Comparison of ENCODE assay signal across 7 cellular contexts in the genomic region with DNA sequence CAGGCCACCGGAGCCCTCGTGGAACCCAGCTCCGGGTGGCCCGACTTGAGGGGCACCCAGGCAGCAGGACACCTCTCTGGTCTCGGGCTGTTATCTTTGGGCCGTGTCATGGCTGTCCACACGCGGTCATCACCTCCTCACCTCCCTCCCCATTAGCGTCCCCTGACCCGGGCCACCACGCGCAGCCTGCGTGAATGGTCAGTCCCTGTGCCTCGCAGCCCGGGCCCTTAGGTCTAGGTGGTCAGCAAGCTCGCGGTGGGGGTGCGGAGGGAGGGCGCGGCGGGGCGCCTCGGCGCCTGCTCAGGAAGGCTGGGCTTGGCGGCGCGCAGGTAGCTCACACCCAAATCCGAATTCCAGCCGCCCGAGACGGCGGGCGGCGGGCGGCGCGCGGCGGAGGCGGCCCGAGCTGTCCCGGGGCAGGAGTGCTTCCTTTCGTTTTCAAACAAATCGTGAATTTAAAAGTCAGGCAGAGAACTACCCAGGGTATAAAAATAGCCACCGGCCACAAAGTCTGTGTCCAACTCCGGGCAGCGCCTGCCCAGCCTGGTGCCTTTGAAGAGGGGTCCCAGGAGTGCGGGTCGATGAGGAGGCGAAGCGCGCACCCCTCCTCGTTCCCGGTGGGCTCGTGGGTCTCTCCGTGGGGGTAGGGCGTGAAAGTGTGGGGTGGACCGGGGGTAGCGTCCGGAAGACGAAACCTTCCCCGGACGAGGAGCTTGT. TPM values are rescaled to one million over a fixed set of nuclear protein-coding genes. Genes with fewer than 3 reads are reported as not detected.
DNase-seq lines count a peak whose midpoint lies in the region; ATAC-seq, FAIRE-seq and TF ChIP-seq lines count a peak whose summit lies in the region.

No MANE protein-coding gene starts in this region.

- H3K27ac Mint-ChIP-seq in H9 (no peak overlapping the region), endodermal cell (peak overlapping the region; percentile 78)
- H3K27ac Mint-ChIP-seq in T-helper 2 cell treated with Interferon-gamma antibody and Interleukin-4, amounts not matched to agents 5 μg/mL and 100 μg/mL, for 36 hours = no peak overlapping the region

- H4K91ac ChIP-seq in H9 (ENCODE audit: insufficient read length, low read depth, low read length) = no peak overlapping the region

- no peak overlapping the region for H4K8ac ChIP-seq in H9 (replicated peaks; ENCODE audit: insufficient read length, low read depth, low read length)

- H3K27ac ChIP-seq in H9 (ENCODE audit: insufficient read length, low read depth, low read length) (no peak overlapping the region), endodermal cell (ENCODE audit: low read depth, low read length) (peak overlapping the region; percentile 94)

- H3K9me3 ChIP-seq in H9 (ENCODE audit: control insufficient read depth, low read depth, low read length) (no peaks in the 10 kb centered on the region), endodermal cell (ENCODE audit: control insufficient read depth, low read length) (no peaks in the 10 kb centered on the region), mononuclear cell (ENCODE audit: low read depth, low read length) (no peaks in the 10 kb centered on the region)

- no peak overlapping the region for H3K56ac ChIP-seq in H9 (ENCODE audit: insufficient read length, low read depth, low read length)

- H3K4me3 ChIP-seq in endodermal cell (ENCODE audit: low read length) (peak overlapping the region; percentile 82), mononuclear cell (ENCODE audit: low read length) (peak overlapping the region; percentile 55)

- H3K14ac ChIP-seq in H9 (ENCODE audit: insufficient read depth, low read length) = peak overlapping the region; percentile 93

- no peak for FAIRE-seq in urothelium cell line (lab: Jason Lieb, UNC)

- H3K18ac ChIP-seq in H9 (ENCODE audit: insufficient read length, low read depth, low read length) = peak overlapping the region; percentile 92

- no peak overlapping the region; the same call in 1 of the 2 replicates for H3K4ac ChIP-seq in H9 (ENCODE audit: low read depth, low read length)

- no peak overlapping the region for H2AK5ac ChIP-seq in H9 (ENCODE audit: insufficient read length, low read length)

- peak overlapping the region; percentile 83 for H2BK120ac ChIP-seq in H9 (ENCODE audit: low read depth, low read length, poor library complexity, severe bottlenecking)

- no peaks in the 10 kb centered on the region for H4K20me1 ChIP-seq in H9 (ENCODE audit: control insufficient read depth, insufficient read depth, insufficient read length)

- H3K9me3 Mint-ChIP-seq in H9 (no peaks in the 10 kb centered on the region), endodermal cell (no peaks in the 10 kb centered on the region)
- no peaks in the 10 kb centered on the region for H3K9me3 Mint-ChIP-seq in T-helper 2 cell treated with Interferon-gamma antibody and Interleukin-4, amounts not matched to agents 5 μg/mL and 100 μg/mL, for 36 hours

- no peak overlapping the region for H2BK12ac ChIP-seq in H9 (ENCODE audit: insufficient read length, low read depth, low read length)

- no peak overlapping the region for H2BK5ac ChIP-seq in H9 (ENCODE audit: insufficient read length, low read length)

- no peaks in the 10 kb centered on the region for H3K79me1 ChIP-seq in H9 (ENCODE audit: insufficient read depth, low read depth, low read length, poor library complexity, severe bottlenecking)

- H3K36me3 Mint-ChIP-seq in H9 (ENCODE audit: insufficient read depth in 1 of 3, low read depth in 3 of 3) (no peaks in the 10 kb centered on the region), endodermal cell (ENCODE audit: low read depth) (no peaks in the 10 kb centered on the region)
- H3K36me3 Mint-ChIP-seq in T-helper 2 cell treated with Interferon-gamma antibody and Interleukin-4, amounts not matched to agents 5 μg/mL and 100 μg/mL, for 36 hours (ENCODE audit: low read depth) = no peaks in the 10 kb centered on the region

- H3K4me1 Mint-ChIP-seq in H9 (peaks cover 43 to 68% of the 10 kb centered on the region in 2 experiments), endodermal cell (peaks cover 37% of the 10 kb centered on the region)
- H3K4me1 Mint-ChIP-seq in T-helper 2 cell treated with Interferon-gamma antibody and Interleukin-4, amounts not matched to agents 5 μg/mL and 100 μg/mL, for 36 hours (ENCODE audit: low read depth) = peaks cover 2% of the 10 kb centered on the region

- TF ChIP-seq CTCF in H9 (conservative IDR thresholded peaks at IDR 0.05) (no peak), endodermal cell (conservative IDR thresholded peaks at IDR 0.05) (no peak)

- H3K36me3 ChIP-seq in endodermal cell (ENCODE audit: control insufficient read depth, insufficient read depth, low read length) = no peaks in the 10 kb centered on the region

- ATAC-seq in GM18870 (IDR thresholded peaks at IDR 0.05; ENCODE audit: unreplicated experiment) = no peak

- H3K23ac ChIP-seq in H9 (ENCODE audit: insufficient read length, low read depth, low read length) = no peak overlapping the region

- no peak for DNase-seq in H9
- no peak for DNase-seq in T-helper 2 cell treated with Interferon-gamma antibody and Interleukin-4, amounts not matched to agents 5 μg/mL and 100 μg/mL, for 36 hours (ENCODE audit: low spot score)
- DNase-seq in endodermal cell = peak; percentile 84
- peak; percentile 51 for DNase-seq in urothelium cell line (ENCODE audit: low spot score)
- no peak for DNase-seq in SKM-1 (lab: John Stamatoyannopoulos, UW; ENCODE audit: unreplicated experiment)

- H3K27me3 Mint-ChIP-seq in H9 (ENCODE audit: low read depth) (peaks cover 7% of the 10 kb centered on the region), endodermal cell (ENCODE audit: insufficient read depth) (no peaks in the 10 kb centered on the region)
- H3K27me3 Mint-ChIP-seq in T-helper 2 cell treated with Interferon-gamma antibody and Interleukin-4, amounts not matched to agents 5 μg/mL and 100 μg/mL, for 36 hours (ENCODE audit: low read depth) = peaks cover 34% of the 10 kb centered on the region

- H3K79me2 ChIP-seq in H9 (ENCODE audit: insufficient read depth, low read length) = peaks cover 2% of the 10 kb centered on the region; the same call in 1 of the 2 replicates

- no peak overlapping the region for H2AFZ ChIP-seq in H9 (ENCODE audit: low read length)

- H3T11ph ChIP-seq in H9 (ENCODE audit: low read length) = no peak overlapping the region

- H4K5ac ChIP-seq in H9 (ENCODE audit: insufficient read length, low read depth, low read length) = no peak overlapping the region

- peak overlapping the region; percentile 75 for H3K4me2 ChIP-seq in H9 (ENCODE audit: insufficient read depth, insufficient read length, low read length)

- no peak overlapping the region for H2BK20ac ChIP-seq in H9 (ENCODE audit: low read depth, low read length, poor library complexity, severe bottlenecking)

- peaks cover 7% of the 10 kb centered on the region for H3K23me2 ChIP-seq in H9 (ENCODE audit: insufficient read length, low read depth, low read length, poor library complexity, severe bottlenecking)

- H3K9ac ChIP-seq in H9 (ENCODE audit: extremely low read depth, insufficient read length, low read length) (peak overlapping the region; percentile 39), endodermal cell (ENCODE audit: extremely low read depth, low read length, poor library complexity, severe bottlenecking) (peak overlapping the region; percentile 79)

- no peaks in the 10 kb centered on the region for H3K27me3 ChIP-seq in H9 (ENCODE audit: insufficient read depth, low read length)
- no peaks in the 10 kb centered on the region for H3K27me3 ChIP-seq in endodermal cell (ENCODE audit: control insufficient read depth, insufficient read depth, low read length, poor library complexity, severe bottlenecking)
- H3K27me3 ChIP-seq in mononuclear cell (ENCODE audit: insufficient read depth, low read length) = no peaks in the 10 kb centered on the region

- WGBS in H9 (ENCODE audit: extremely low coverage, insufficient read length, low lambda C conversion rate) = no CpG with 5 or more reads among the region's 63 CpGs
- WGBS in endodermal cell (ENCODE audit: insufficient coverage in 1 of 2, insufficient read length in 1 of 2), 2 experiments = 14 to 20% methylated on average over 19 to 63 of the region's 63 CpGs

- no peak overlapping the region for H2BK15ac ChIP-seq in H9 (ENCODE audit: low read depth, low read length)

- H3K4me1 ChIP-seq in H9 (ENCODE audit: insufficient read depth, low read length) (no peaks in the 10 kb centered on the region), endodermal cell (ENCODE audit: control insufficient read depth, insufficient read depth, low read length) (peaks cover 25% of the 10 kb centered on the region), mononuclear cell (ENCODE audit: insufficient read depth, low read length) (peaks cover 50% of the 10 kb centered on the region)

- H3K4me3 Mint-ChIP-seq in H9 (peak overlapping the region; percentile 64 to 83), endodermal cell (peak overlapping the region; percentile 56)
- peak overlapping the region; percentile 63 for H3K4me3 Mint-ChIP-seq in T-helper 2 cell treated with Interferon-gamma antibody and Interleukin-4, amounts not matched to agents 5 μg/mL and 100 μg/mL, for 36 hours

RNA-seq across cellular contexts. Expression of a gene that starts 1.0 kb away (rescaled TPM):
- total RNA-seq in H9 (2021) (29.9 and 30.1 TPM in 2 replicates), endodermal cell (10 to 100 TPM; 58.3 to 70.6 TPM), mononuclear cell (11.2 TPM)
- 37.4 TPM for polyA plus RNA-seq in endodermal cell (2013, experiment 1 of 2)
- polyA plus RNA-seq in endodermal cell (2013, experiment 2 of 2) = 33.9 TPM

Comparison
In these comparisons a context has a peak if more than half of its experiments do, and no peak if none do; other contexts are left out.
1. DNase-seq: peak in endodermal cell (single experiment) and urothelium cell line (single experiment); none in H9 (single experiment), T-helper 2 cell treated with Interferon-gamma antibody and Interleukin-4, amounts not matched to agents 5 μg/mL and 100 μg/mL, for 36 hours (single experiment) and SKM-1 (single experiment).
2. Peak in every context shown above with its lines, with median percentiles within 50 percentile points of each other: H3K4me3 Mint-ChIP-seq.